26 cellular contexts compared by ENCODE assay signal in genomic region chr9:35225677-35226076, GRCh38.
"Had no signal": no experiment of that assay in that cellular context is flagged by ENCODE, and none has a peak within 500 bp of the region (broad histone marks: within the 10 kb centered on the region; RNA-seq: fewer than 3 reads in every experiment).

No MANE protein-coding gene starts in this region.

- H3K27ac Mint-ChIP-seq: immature natural killer cell, mesothelial cell of epicardium, naive B cell had no signal

- H3K36me3 ChIP-seq: esophagus muscularis mucosa, gastroesophageal sphincter, heart left ventricle, left ventricle myocardium inferior, lower lobe of right lung had no signal

- H3K27me3 ChIP-seq: dorsolateral prefrontal cortex, esophagus muscularis mucosa, foreskin keratinocyte, gastroesophageal sphincter, heart left ventricle, hepatocyte had no signal

- DNase-seq: dermis blood vessel endothelial cell; dorsolateral prefrontal cortex; effector CD4-positive, alpha-beta T cell; effector memory CD4-positive, alpha-beta T cell; foreskin keratinocyte; heart left ventricle; hypothalamus; immature natural killer cell; islet precursor cell; kidney; kidney glomerular epithelial cell; left colon; left ventricle myocardium inferior; lower lobe of right lung; mesenchymal stem cell; mucosa of descending colon; naive B cell had no signal

- ATAC-seq: foreskin keratinocyte, gastroesophageal sphincter, left colon, left lobe of liver, mucosa of descending colon had no signal

- H3K36me3 Mint-ChIP-seq: immature natural killer cell, naive B cell had no signal

- H3K4me1 ChIP-seq: foreskin keratinocyte had no signal

- H3K27ac ChIP-seq: coronary artery, dorsolateral prefrontal cortex, esophagus muscularis mucosa, foreskin keratinocyte, gastroesophageal sphincter, heart left ventricle, hepatocyte, left ventricle myocardium inferior, lower lobe of right lung had no signal

- H3K4me3 ChIP-seq: coronary artery, dorsolateral prefrontal cortex, esophagus muscularis mucosa, gastroesophageal sphincter, heart left ventricle, hepatocyte, left ventricle myocardium inferior, lower lobe of right lung, mucosa of descending colon had no signal

- H2AFZ ChIP-seq: hepatocyte had no signal

- H3K4me3 Mint-ChIP-seq: immature natural killer cell, mesothelial cell of epicardium, naive B cell had no signal

- FAIRE-seq: colon, endothelial cell of umbilical vein, frontal cortex, kidney had no signal

- H3K4me2 ChIP-seq: hepatocyte had no signal

- H3K4me1 Mint-ChIP-seq: immature natural killer cell, naive B cell had no signal
